In the genomic region with DNA sequence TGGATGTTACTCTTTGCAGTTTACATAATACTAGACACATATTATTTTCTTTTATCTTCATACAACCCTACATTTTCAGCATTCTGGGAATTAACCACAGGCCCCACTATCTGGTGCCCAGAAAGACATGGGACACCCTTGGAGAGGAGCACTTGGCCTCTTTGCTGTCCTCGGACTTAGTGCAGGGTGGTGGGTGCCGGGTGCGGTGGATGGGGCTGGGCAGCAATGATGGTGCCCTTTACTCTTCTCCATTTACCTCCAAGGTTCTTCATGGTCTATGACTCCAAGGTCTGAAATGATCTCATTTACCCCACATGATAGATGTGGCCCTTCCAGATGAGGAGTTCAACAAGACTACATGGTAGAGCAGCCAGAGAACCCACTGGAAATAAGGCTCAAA, we compare ENCODE assay signal across 18 cellular contexts. TPM values are rescaled to one million over a fixed set of nuclear protein-coding genes. Genes with fewer than 3 reads are reported as not detected.
DNase-seq lines count a peak whose midpoint lies in the region; ATAC-seq, FAIRE-seq and TF ChIP-seq lines count a peak whose summit lies in the region.
"Had no signal": no experiment of that assay in that cellular context is flagged by ENCODE, and none has a peak within 500 bp of the region (broad histone marks: within the 10 kb centered on the region; RNA-seq: fewer than 3 reads in every experiment).

No MANE protein-coding gene starts in this region.

- H3K36me3 ChIP-seq in SK-N-SH (replicated peaks in 1 of 2; ENCODE audit: control insufficient read depth in 1 of 2, insufficient read depth in 2 of 2, low read length in 1 of 2) (no peaks in the 10 kb centered on the region), keratinocyte (ENCODE audit: control insufficient read depth in 2 of 2, extremely low read depth in 1 of 2, insufficient read depth in 2 of 2, low read length in 2 of 2) (no peaks in the 10 kb centered on the region)
- H3K36me3 ChIP-seq: BE2C, cardiac muscle cell, esophagus squamous epithelium, left ventricle myocardium inferior, stomach had no signal

- H3K9me2 ChIP-seq in SK-N-SH, result no peaks in the 10 kb centered on the region

- TF ChIP-seq RAD21 in SK-N-SH (IDR thresholded peaks at IDR 0.05; ENCODE audit: low read length), result no peak

- TF ChIP-seq CTCF in SK-N-SH (IDR thresholded peaks at IDR 0.05) (no peak), astrocyte of the spinal cord (IDR thresholded peaks at IDR 0.05; ENCODE audit: low read depth, low read length) (no peak), keratinocyte (optimal IDR thresholded peaks at IDR 0.05 in 1 of 3, IDR thresholded peaks at IDR 0.05 in 1 of 3, conservative IDR thresholded peaks at IDR 0.05 in 1 of 3; ENCODE audit: extremely low read depth in 1 of 3, insufficient read depth in 2 of 3, low read length in 3 of 3) (no peak), type B pancreatic cell (conservative IDR thresholded peaks at IDR 0.05) (no peak), dorsolateral prefrontal cortex (IDR thresholded peaks at IDR 0.05 in 54 of 56, conservative IDR thresholded peaks at IDR 0.05 in 2 of 56; ENCODE audit: low read depth in 1 of 56, partially characterized antibody in 56 of 56) (no peak)

- H3K27ac ChIP-seq in SK-N-SH (ENCODE audit: low read depth in 2 of 2, low read length in 1 of 2) (peak overlapping the region in 1 of 2 experiments; percentile 94; a peak in 3 of 4 replicates), keratinocyte (ENCODE audit: control insufficient read depth, insufficient read depth, low read length) (no peak overlapping the region), dorsolateral prefrontal cortex (no peak overlapping the region)
- H3K27ac ChIP-seq: left ventricle myocardium inferior, stomach had no signal

- dilution Hi-C loops in keratinocyte (cut with MboI; ENCODE audit: extremely low pct_ligation_motif_present, low sequenced_read_pairs), result no loop called here

- no peaks in the 10 kb centered on the region for H3K79me2 ChIP-seq in SK-N-SH (ENCODE audit: insufficient read depth)
- no peaks in the 10 kb centered on the region for H3K79me2 ChIP-seq in keratinocyte (ENCODE audit: control insufficient read depth, insufficient read depth, low read length)

- peaks cover 8% of the 10 kb centered on the region for H3K9me3 Mint-ChIP-seq in type B pancreatic cell

- H3K4me2 ChIP-seq in SK-N-SH (no peak overlapping the region), keratinocyte (ENCODE audit: control insufficient read depth, extremely low read depth, insufficient read depth, low read depth, low read length) (peak overlapping the region; percentile 40)

- WGBS in SK-N-SH (ENCODE audit: low lambda C conversion rate), result 98% methylated on average over 3 of the region's 3 CpGs

- no peak overlapping the region for H3K4me3 ChIP-seq in SK-N-SH (ENCODE audit: low read depth in 2 of 2, low read length in 1 of 2)
- H3K4me3 ChIP-seq in astrocyte of the spinal cord (ENCODE audit: low read depth, low read length), result no peak overlapping the region
- no peak overlapping the region for H3K4me3 ChIP-seq in keratinocyte (ENCODE audit: control insufficient read depth in 2 of 3, extremely low read depth in 1 of 3, insufficient read depth in 2 of 3, low read depth in 1 of 3, low read length in 3 of 3)
- H3K4me3 ChIP-seq in dorsolateral prefrontal cortex, result no peak overlapping the region
- H3K4me3 ChIP-seq: cardiac muscle cell, esophagus squamous epithelium, left ventricle myocardium inferior, stomach had no signal

- no peaks in the 10 kb centered on the region for H3K9me1 ChIP-seq in keratinocyte (ENCODE audit: control insufficient read depth, extremely low read depth, insufficient read depth, low read length)

- POLR2A ChIA-PET in SK-N-SH (lab: Yijun Ruan, JAX), result no interaction called here

- H3K9ac ChIP-seq in SK-N-SH (peak overlapping the region; percentile 36; the same call in 1 of the 2 replicates), keratinocyte (ENCODE audit: control insufficient read depth, extremely low read depth, insufficient read depth, low read length) (no peak overlapping the region)

- H3K36me3 Mint-ChIP-seq in type B pancreatic cell, result peaks cover 8% of the 10 kb centered on the region

- H3K27ac Mint-ChIP-seq in type B pancreatic cell, result peak overlapping the region; percentile 97
- H3K27ac Mint-ChIP-seq: H9 had no signal

- H3K4me1 Mint-ChIP-seq in type B pancreatic cell (ENCODE audit: unreplicated experiment), result peaks cover 22% of the 10 kb centered on the region

- no peak for TF ChIP-seq EP300 in SK-N-SH (IDR thresholded peaks at IDR 0.05; ENCODE audit: borderline replicate concordance in 1 of 2, low read depth in 1 of 2, low read length in 1 of 2)

- CTCF ChIA-PET in SK-N-SH (lab: Yijun Ruan, JAX), result interaction anchor here (1.3 to 1.5 kb wide), 2 partner anchors 54 kb away, joined by 5 to 6 read pairs; no protein-coding TSS in a partner anchor

- no peak overlapping the region for H2AFZ ChIP-seq in SK-N-SH (ENCODE audit: low read depth)
- H2AFZ ChIP-seq in keratinocyte (ENCODE audit: control insufficient read depth, low read length), result no peak overlapping the region

- H4K20me1 ChIP-seq in SK-N-SH (ENCODE audit: insufficient read depth) (no peaks in the 10 kb centered on the region), keratinocyte (ENCODE audit: control insufficient read depth, extremely low read depth, insufficient read depth, low read length) (no peaks in the 10 kb centered on the region)

- no peaks in the 10 kb centered on the region for H3K27me3 Mint-ChIP-seq in type B pancreatic cell

- intact Hi-C loops in dorsolateral prefrontal cortex (cut with DNase I) (no loop called here), cardiac septum (cut with DNase I) (no loop called here)

- no peaks in the 10 kb centered on the region for H3K27me3 ChIP-seq in SK-N-SH (ENCODE audit: insufficient read depth)
- no peaks in the 10 kb centered on the region for H3K27me3 ChIP-seq in keratinocyte (ENCODE audit: control insufficient read depth, extremely low read depth, insufficient read depth, low read length)
- peaks cover 0 to 46% (median 0%) of the 10 kb centered on the region in 45 donors for H3K27me3 ChIP-seq in dorsolateral prefrontal cortex
- H3K27me3 ChIP-seq: BE2C, cardiac muscle cell, esophagus squamous epithelium, stomach had no signal

- ATAC-seq in SK-N-SH treated with all-trans-retinoic acid at 6 μM for 48 hours, result no peak

- H3K4me1 ChIP-seq in SK-N-SH (ENCODE audit: control insufficient read depth in 1 of 2, insufficient read depth in 2 of 2, low read depth in 1 of 2, low read length in 1 of 2) (peaks cover 0 to 35% of the 10 kb centered on the region in 2 experiments; a peak in 3 of 4 replicates), keratinocyte (ENCODE audit: control insufficient read depth, extremely low read depth, insufficient read depth, low read length) (peaks cover 26% of the 10 kb centered on the region)
- H3K4me1 ChIP-seq: BE2C had no signal

- peaks cover 15% of the 10 kb centered on the region for H3F3A ChIP-seq in SK-N-SH (replicated peaks; ENCODE audit: insufficient read depth)

- no peak overlapping the region for H3K4me3 Mint-ChIP-seq in type B pancreatic cell
- H3K4me3 Mint-ChIP-seq: H9 had no signal

- DNase-seq in SK-N-SH (no peak), astrocyte of the spinal cord (ENCODE audit: low read depth, low spot score) (peak; percentile 13), keratinocyte (ENCODE audit: low read depth, low spot score) (no peak), type B pancreatic cell (ENCODE audit: extremely low spot score, unreplicated experiment) (no peak), dorsolateral prefrontal cortex (no peak), medulla oblongata (ENCODE audit: extremely low spot score) (no peak), cardiac septum (ENCODE audit: low spot score) (no peak)
- DNase-seq: activated CD4-positive, alpha-beta T cell treated with anti-CD3 and anti-CD28 coated beads for 4 hours; BE2C; COR-L47; esophagus squamous epithelium; left ventricle myocardium inferior; NCI-H2107; NCI-H526; stomach had no signal

- in situ Hi-C loops in astrocyte of the spinal cord (cut with HindIII; ENCODE audit: low sequenced_read_pairs), result no loop called here

- FAIRE-seq in keratinocyte (lab: Jason Lieb, UNC), result no peak

- H3K9me3 ChIP-seq in SK-N-SH (peaks cover 8% of the 10 kb centered on the region; the same call in 1 of the 2 replicates), keratinocyte (ENCODE audit: control insufficient read depth, low read depth, low read length) (no peaks in the 10 kb centered on the region)
- H3K9me3 ChIP-seq: BE2C, esophagus squamous epithelium had no signal

TF ChIP-seq in SK-N-SH treated with all-trans-retinoic acid at 6 μM for 48 hours, 23 proteins besides CTCF, POLR2A, EP300 and RAD21 (continues in another document):
- TF ChIP-seq ZFP30 (CRISPR knock-in tag; IDR thresholded peaks at IDR 0.05) (no peak), ZNF8 (CRISPR knock-in tag; IDR thresholded peaks at IDR 0.05) (no peak), SNAI2 (CRISPR knock-in tag; IDR thresholded peaks at IDR 0.05) (no peak), ARNTL (CRISPR knock-in tag; IDR thresholded peaks at IDR 0.05; ENCODE audit: borderline replicate concordance, low read depth) (no peak)

RNA-seq across cellular contexts. Expression of a gene that starts 56.2 kb away (rescaled TPM):
- polyA plus RNA-seq in SK-N-SH (2012; rRNA removed) (51.2 and 80.3 TPM in 2 replicates), keratinocyte (0.95 to 83.3 TPM (median 14.0 TPM) in 3 replicates)
- polyA plus RNA-seq in SK-N-SH (2012; cell fraction: cytosol; rRNA removed), result 58.5 and 59.1 TPM in 2 replicates
- 80.5 and 102 TPM in 2 replicates for polyA plus RNA-seq in SK-N-SH (2012; cell fraction: nucleus; rRNA removed)
- 2.4 TPM for polyA plus RNA-seq in keratinocyte (2011; ENCODE audit: low read depth)
- 1.4 and 3.0 TPM in 2 replicates for polyA plus RNA-seq in keratinocyte (2011; cell fraction: cytosol; rRNA removed)
- polyA plus RNA-seq in keratinocyte (2011; cell fraction: nucleus; rRNA removed), result 19.5 and 23.4 TPM in 2 replicates
- 0.86 and 6.5 TPM in 2 replicates for polyA plus RNA-seq in keratinocyte (2012; ENCODE audit: low replicate concordance)
- 5.8 to 31.5 TPM in 2 of 3 replicates, not detected in the other for polyA minus RNA-seq in keratinocyte
- 2.9 TPM for polyA minus RNA-seq in keratinocyte (2011; cell fraction: cytosol; rRNA and poly(A)+ RNA removed)
- polyA minus RNA-seq in keratinocyte (2011; cell fraction: nucleus; rRNA and poly(A)+ RNA removed), result 20.2 and 23.7 TPM in 2 replicates
- total RNA-seq in type B pancreatic cell (ENCODE audit: low replicate concordance) (336 and 1,244 TPM in 2 replicates), dorsolateral prefrontal cortex (10 to 100 TPM in 116 of 120 experiments, 1 to 10 TPM in 4; 6.7 to 98.7 (median 22.3) TPM), cardiac septum (98.7 TPM)
